16 cellular contexts compared by ENCODE assay signal in the genomic region with DNA sequence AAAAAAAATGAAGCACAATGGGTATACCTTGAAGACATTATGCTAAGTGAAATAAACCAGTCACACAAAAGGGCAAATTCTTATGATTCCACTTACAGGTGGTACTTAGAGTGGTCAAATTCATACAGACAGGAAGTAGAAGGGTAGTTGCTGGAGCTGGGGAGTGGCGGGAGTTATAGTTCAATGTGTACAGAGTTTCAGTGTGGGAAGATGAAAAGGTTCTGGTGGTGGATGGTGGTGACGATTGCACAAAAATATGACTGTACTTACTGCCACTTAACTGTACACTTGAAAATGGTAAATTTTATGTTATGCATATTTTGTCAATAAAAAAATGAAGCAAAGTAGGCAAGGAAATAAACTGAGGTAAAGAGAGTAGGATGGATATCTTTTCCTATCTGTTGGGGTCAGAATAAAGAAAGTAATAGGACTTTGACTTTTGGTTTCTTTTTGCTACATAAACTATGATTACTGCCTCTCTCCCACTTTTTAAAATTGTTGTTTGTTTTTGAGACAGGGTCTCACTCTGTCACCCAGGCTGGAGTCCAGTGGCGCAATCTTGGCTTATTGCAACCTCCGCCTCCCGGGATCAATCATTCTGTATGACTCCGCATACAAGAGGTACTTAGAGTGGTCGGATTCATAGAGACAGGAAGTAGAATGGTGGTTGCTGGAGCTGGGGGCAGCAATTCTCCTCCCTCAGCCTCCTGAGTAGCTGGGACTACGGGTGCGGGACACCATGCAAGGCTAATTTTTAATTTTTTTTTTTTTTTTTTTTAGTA. TPM values are rescaled to one million over a fixed set of nuclear protein-coding genes. Genes with fewer than 3 reads are reported as not detected.
DNase-seq lines count a peak whose midpoint lies in the region; ATAC-seq and FAIRE-seq lines count a peak whose summit lies in the region.
"Had no signal": no experiment of that assay in that cellular context is flagged by ENCODE, and none has a peak within 500 bp of the region (broad histone marks: within the 10 kb centered on the region; RNA-seq: fewer than 3 reads in every experiment).

No MANE protein-coding gene starts in this region.

- H3K4me1 Mint-ChIP-seq in activated T-cell treated with anti-CD3 and anti-CD28 coated beads, Interleukin-2, amount 50 U/mL, for 72 hours (ENCODE audit: low read depth): peaks cover 28% of the 10 kb centered on the region

- peak; percentile 38 to 60 for DNase-seq in activated T-cell treated with anti-CD3 and anti-CD28 coated beads, Interleukin-2, amount 50 U/mL, for 72 hours
- DNase-seq in activated T-cell treated with anti-CD3 and anti-CD28 coated beads, Interleukin-2, amount 50 U/mL, for 1 hour: no peak
- peak; percentile 7 for DNase-seq in NCI-H69 (lab: John Stamatoyannopoulos, UW)
- DNase-seq in activated naive CD4-positive, alpha-beta T cell treated with anti-CD3 and anti-CD28 coated beads, Interleukin-2, amount 50 U/mL, for 16 hours: peak; percentile 19
- DNase-seq in stimulated activated naive CD8-positive, alpha-beta T cell treated with anti-CD3 and anti-CD28 coated beads, Interleukin-15, Interleukin-2, amounts not matched to agents 100 U/mL and 50 U/mL, for 24 hours: peak; percentile 21
- no peak for DNase-seq in HK-2 (ENCODE audit: unreplicated experiment)
- no peak for DNase-seq in frontal cortex (ENCODE audit: low spot score in 2 of 2)
- DNase-seq in D341Med (ENCODE audit: low spot score): no peak
- DNase-seq: DMS153, foreskin melanocyte, left ventricle myocardium inferior, NCI-H2171, SHP77, T-helper 9 cell had no signal

- peaks cover 8 to 9% of the 10 kb centered on the region in 2 donors for H3K36me3 Mint-ChIP-seq in activated T-cell treated with anti-CD3 and anti-CD28 coated beads, Interleukin-2, amount 50 U/mL, for 72 hours (ENCODE audit: insufficient read depth in 2 of 2)

- no peaks in the 10 kb centered on the region for H3K9me3 Mint-ChIP-seq in activated T-cell treated with anti-CD3 and anti-CD28 coated beads, Interleukin-2, amount 50 U/mL, for 72 hours

- ATAC-seq in activated T-cell treated with anti-CD3 and anti-CD28 coated beads, Interleukin-2, amount 50 U/mL, for 72 hours (replicated peaks in 1 of 2): peak; percentile 20 to 26
- ATAC-seq in stimulated activated naive CD8-positive, alpha-beta T cell treated with anti-CD3 and anti-CD28 coated beads, Interleukin-15, Interleukin-2, amounts not matched to agents 100 U/mL and 50 U/mL, for 24 hours: peak; percentile 25
- ATAC-seq: HCT116 had no signal

- no peak for FAIRE-seq in frontal cortex (lab: Jason Lieb, UNC)

- no peaks in the 10 kb centered on the region for H3K27me3 Mint-ChIP-seq in activated T-cell treated with anti-CD3 and anti-CD28 coated beads, Interleukin-2, amount 50 U/mL, for 72 hours (ENCODE audit: low read depth)

- H3K27ac Mint-ChIP-seq in activated T-cell treated with anti-CD3 and anti-CD28 coated beads, Interleukin-2, amount 50 U/mL, for 72 hours: peak overlapping the region; percentile 78
- H3K27ac Mint-ChIP-seq: progenitor cell of endocrine pancreas had no signal

- peak overlapping the region; percentile 77 to 88 for H3K4me3 Mint-ChIP-seq in activated T-cell treated with anti-CD3 and anti-CD28 coated beads, Interleukin-2, amount 50 U/mL, for 72 hours

RNA-seq across cellular contexts. Expression of a gene that starts 4.0 kb away (rescaled TPM):
- 100 to 1,000 TPM; 206 to 242 TPM for total RNA-seq in activated T-cell treated with anti-CD3 and anti-CD28 coated beads, Interleukin-2, amount 50 U/mL, for 72 hours
- total RNA-seq in frontal cortex: 17.1 TPM

RNA-seq across cellular contexts. Expression of a gene that starts 57.0 kb away (rescaled TPM):
- 10 to 100 TPM; 42.3 to 43.6 TPM for total RNA-seq in activated T-cell treated with anti-CD3 and anti-CD28 coated beads, Interleukin-2, amount 50 U/mL, for 72 hours
- 42.0 TPM for total RNA-seq in frontal cortex

Comparison
In these comparisons a context has a peak if more than half of its experiments do, and no peak if none do; other contexts are left out.
1. DNase-seq: peak in activated T-cell treated with anti-CD3 and anti-CD28 coated beads, Interleukin-2, amount 50 U/mL, for 72 hours (2 of 2), NCI-H69 (single experiment), activated naive CD4-positive, alpha-beta T cell treated with anti-CD3 and anti-CD28 coated beads, Interleukin-2, amount 50 U/mL, for 16 hours (single experiment) and stimulated activated naive CD8-positive, alpha-beta T cell treated with anti-CD3 and anti-CD28 coated beads, Interleukin-15, Interleukin-2, amounts not matched to agents 100 U/mL and 50 U/mL, for 24 hours (single experiment); none in activated T-cell treated with anti-CD3 and anti-CD28 coated beads, Interleukin-2, amount 50 U/mL, for 1 hour (single experiment), HK-2 (single experiment), frontal cortex (0 of 2) and D341Med (single experiment).
2. RNA of a gene that starts 4.0 kb away (total RNA-seq): 206 to 242 TPM in activated T-cell treated with anti-CD3 and anti-CD28 coated beads, Interleukin-2, amount 50 U/mL, for 72 hours; 17.1 TPM in frontal cortex (single experiment); every median in the first group is over 10 times any median in the second.